Comparison of ENCODE assay signal across 8 cellular contexts in genomic region chr20:38460040-38460623, GRCh38. TPM values are rescaled to one million over a fixed set of nuclear protein-coding genes. Genes with fewer than 3 reads are reported as not detected.
DNase-seq lines count a peak whose midpoint lies in the region; ATAC-seq and TF ChIP-seq lines count a peak whose summit lies in the region.

No MANE protein-coding gene starts in this region.

- intact Hi-C loops in vagina (cut with DNase I), result no loop called here

- no peak overlapping the region for H3K27ac Mint-ChIP-seq in activated CD4-positive, alpha-beta memory T cell treated with anti-CD3 and anti-CD28 coated beads, Interleukin-2, amount 10 ng/mL, durations not matched to agents 7 days and 5 days

- H3K27me3 ChIP-seq in trophoblast cell (ENCODE audit: insufficient read depth, low read length), result no peaks in the 10 kb centered on the region
- no peaks in the 10 kb centered on the region for H3K27me3 ChIP-seq in vagina

- H3K4me3 ChIP-seq in HFF-Myc (replicated peaks; ENCODE audit: low read depth, low read length), result no peak overlapping the region
- no peak overlapping the region for H3K4me3 ChIP-seq in trophoblast cell (ENCODE audit: low read depth, low read length)
- H3K4me3 ChIP-seq in vagina, result no peak overlapping the region

- TF ChIP-seq POLR2A in vagina (IDR thresholded peaks at IDR 0.05), result no peak

- no peak overlapping the region for H3K27ac ChIP-seq in trophoblast cell (ENCODE audit: low read depth, low read length)
- no peak overlapping the region for H3K27ac ChIP-seq in vagina

- no peak overlapping the region for H3K18ac ChIP-seq in trophoblast cell (ENCODE audit: low read length)

- H3K36me3 Mint-ChIP-seq in activated CD4-positive, alpha-beta memory T cell treated with anti-CD3 and anti-CD28 coated beads, Interleukin-2, amount 10 ng/mL, durations not matched to agents 7 days and 5 days (ENCODE audit: low read depth), result no peaks in the 10 kb centered on the region

- no peaks in the 10 kb centered on the region for H3K9me3 Mint-ChIP-seq in activated CD4-positive, alpha-beta memory T cell treated with anti-CD3 and anti-CD28 coated beads, Interleukin-2, amount 10 ng/mL, durations not matched to agents 7 days and 5 days

- H3K36me3 ChIP-seq in trophoblast cell (ENCODE audit: control insufficient read depth in 1 of 2, insufficient read depth in 2 of 2, low read length in 2 of 2) (no peaks in the 10 kb centered on the region), vagina (no peaks in the 10 kb centered on the region)

- WGBS in trophoblast cell (ENCODE audit: extremely low coverage, insufficient coverage, insufficient read length), result no CpG with 5 or more reads among the region's 5 CpGs

- POLR2A ChIA-PET in activated CD4-positive, alpha-beta memory T cell treated with anti-CD3 and anti-CD28 coated beads, Interleukin-2, amount 10 ng/mL, durations not matched to agents 7 days and 5 days (lab: Charles Lee), result no interaction called here

- H3K4me1 Mint-ChIP-seq in activated CD4-positive, alpha-beta memory T cell treated with anti-CD3 and anti-CD28 coated beads, Interleukin-2, amount 10 ng/mL, durations not matched to agents 7 days and 5 days, result no peaks in the 10 kb centered on the region

- no peak overlapping the region for H3K23ac ChIP-seq in trophoblast cell (ENCODE audit: low read length)

- no peak overlapping the region for H3K9ac ChIP-seq in trophoblast cell (ENCODE audit: low read length)

- peaks cover 1% of the 10 kb centered on the region for H3K9me3 ChIP-seq in trophoblast cell (ENCODE audit: insufficient read depth, low read depth, low read length)
- H3K9me3 ChIP-seq in vagina, result no peaks in the 10 kb centered on the region

- ATAC-seq in GM21381 (IDR thresholded peaks at IDR 0.05; ENCODE audit: unreplicated experiment), result no peak

- CTCF ChIA-PET in activated CD4-positive, alpha-beta memory T cell treated with anti-CD3 and anti-CD28 coated beads, Interleukin-2, amount 10 ng/mL, durations not matched to agents 7 days and 5 days (lab: Charles Lee), result no interaction called here

- no peak overlapping the region for H2AFZ ChIP-seq in trophoblast cell (ENCODE audit: insufficient read depth, low read length, poor library complexity)

- peak; percentile 82 for DNase-seq in HFF-Myc (ENCODE audit: extremely low read depth, low read depth)
- peak; percentile 26 for DNase-seq in NCI-H446 treated with DMSO at 0.1 percent for 48 hours (lab: John Stamatoyannopoulos, UW)
- DNase-seq in dermis microvascular lymphatic vessel endothelial cell (ENCODE audit: low read depth in 2 of 2), result peak; percentile 85 to 94
- DNase-seq in trophoblast cell, result peak; percentile 24 to 79
- no peak for DNase-seq in middle frontal gyrus (ENCODE audit: extremely low spot score, low spot score)
- DNase-seq in activated CD4-positive, alpha-beta memory T cell treated with anti-CD3 and anti-CD28 coated beads, Interleukin-2, amount 10 ng/mL, durations not matched to agents 7 days and 5 days, result no peak
- no peak for DNase-seq in vagina (ENCODE audit: extremely low spot score in 2 of 2)

- no peak overlapping the region for H3K4me3 Mint-ChIP-seq in activated CD4-positive, alpha-beta memory T cell treated with anti-CD3 and anti-CD28 coated beads, Interleukin-2, amount 10 ng/mL, durations not matched to agents 7 days and 5 days

- H2BK12ac ChIP-seq in trophoblast cell (ENCODE audit: low read length), result no peak overlapping the region

- H3K4me2 ChIP-seq in trophoblast cell (ENCODE audit: low read length), result no peak overlapping the region

- H2BK120ac ChIP-seq in trophoblast cell (ENCODE audit: insufficient read depth, low read length, poor library complexity), result no peak overlapping the region

- no peaks in the 10 kb centered on the region for H3K4me1 ChIP-seq in trophoblast cell (ENCODE audit: control insufficient read depth in 1 of 2, insufficient read depth in 2 of 2, low read length in 2 of 2)
- H3K4me1 ChIP-seq in vagina, result no peaks in the 10 kb centered on the region

- no peaks in the 10 kb centered on the region for H3K79me1 ChIP-seq in trophoblast cell (ENCODE audit: low read length)

- TF ChIP-seq CTCF in HFF-Myc (IDR thresholded peaks at IDR 0.05; ENCODE audit: low read depth, low read length, missing control alignments) (no peak), vagina (IDR thresholded peaks at IDR 0.05) (no peak)

- no peak overlapping the region for H3K4ac ChIP-seq in trophoblast cell (ENCODE audit: low read depth, low read length)

- no peak overlapping the region for H4K12ac ChIP-seq in trophoblast cell (ENCODE audit: low read depth, low read length)

- H3K79me2 ChIP-seq in trophoblast cell (ENCODE audit: control insufficient read depth, insufficient read depth, low read length, poor library complexity), result no peaks in the 10 kb centered on the region

- no peak overlapping the region for H3K14ac ChIP-seq in trophoblast cell (ENCODE audit: low read length)

- H2AK5ac ChIP-seq in trophoblast cell (ENCODE audit: low read length), result no peak overlapping the region

- H2BK5ac ChIP-seq in trophoblast cell (ENCODE audit: low read depth, low read length, poor library complexity), result no peak overlapping the region

- H3K27me3 Mint-ChIP-seq in activated CD4-positive, alpha-beta memory T cell treated with anti-CD3 and anti-CD28 coated beads, Interleukin-2, amount 10 ng/mL, durations not matched to agents 7 days and 5 days, result peaks cover 2% of the 10 kb centered on the region

- H4K91ac ChIP-seq in trophoblast cell (ENCODE audit: low read depth, low read length), result no peak overlapping the region

- H4K8ac ChIP-seq in trophoblast cell (ENCODE audit: low read depth, low read length), result no peak overlapping the region

RNA-seq across cellular contexts. Expression of gene RALGAPB, which starts 12.5 kb away (rescaled TPM):
- total RNA-seq in dermis microvascular lymphatic vessel endothelial cell, result 16.3 and 21.1 TPM in 2 replicates
- 32.2 and 33.1 TPM in 2 replicates for polyA plus RNA-seq in trophoblast cell (2013)
- total RNA-seq in activated CD4-positive, alpha-beta memory T cell treated with anti-CD3 and anti-CD28 coated beads, Interleukin-2, amount 10 ng/mL, durations not matched to agents 7 days and 5 days, result 10 to 100 TPM; 30.5 to 31.3 TPM
- total RNA-seq in vagina, result 45.2 TPM

RNA-seq across cellular contexts. Expression of gene SNHG17, which starts 25.0 kb away (rescaled TPM):
- total RNA-seq in dermis microvascular lymphatic vessel endothelial cell, result 5.1 and 7.0 TPM in 2 replicates
- 44.8 and 45.5 TPM in 2 replicates for polyA plus RNA-seq in trophoblast cell (2013)
- total RNA-seq in activated CD4-positive, alpha-beta memory T cell treated with anti-CD3 and anti-CD28 coated beads, Interleukin-2, amount 10 ng/mL, durations not matched to agents 7 days and 5 days, result 10 to 100 TPM; 30.1 to 33.4 TPM
- total RNA-seq in vagina, result 37.3 TPM

Comparison
In these comparisons a context has a peak if more than half of its experiments do, and no peak if none do; other contexts are left out.
1. DNase-seq: peak in HFF-Myc (single experiment), NCI-H446 treated with DMSO at 0.1 percent for 48 hours (single experiment), dermis microvascular lymphatic vessel endothelial cell (2 of 2) and trophoblast cell (2 of 2); none in middle frontal gyrus (single experiment), activated CD4-positive, alpha-beta memory T cell treated with anti-CD3 and anti-CD28 coated beads, Interleukin-2, amount 10 ng/mL, durations not matched to agents 7 days and 5 days (single experiment) and vagina (0 of 2).